1 cellular context compared by ENCODE assay signal in genomic region chr9:125772740-125773139, GRCh38.
TF ChIP-seq lines count a peak whose summit lies in the region.

No MANE protein-coding gene starts in this region.

TF ChIP-seq in HepG2, 621 proteins besides CTCF, POLR2A, EP300 and RAD21:
- TF ChIP-seq PHF21A (CRISPR knock-in tag; IDR thresholded peaks at IDR 0.05) (no peak), HOXA7 (CRISPR knock-in tag; IDR thresholded peaks at IDR 0.05) (no peak), SUZ12 (IDR thresholded peaks at IDR 0.05; ENCODE audit: low read depth, low read length) (no peak), GMEB1 (CRISPR knock-in tag; IDR thresholded peaks at IDR 0.05; ENCODE audit: borderline replicate concordance) (no peak), ATF7 (IDR thresholded peaks at IDR 0.05) (peak; percentile 60; the same call in 1 of the 2 replicates), ATF7 (CRISPR knock-in tag; IDR thresholded peaks at IDR 0.05) (no peak), ZNF232 (CRISPR knock-in tag; IDR thresholded peaks at IDR 0.05; ENCODE audit: borderline replicate concordance) (no peak), CC2D1A (CRISPR knock-in tag; IDR thresholded peaks at IDR 0.05) (no peak)
